In the genomic region with DNA sequence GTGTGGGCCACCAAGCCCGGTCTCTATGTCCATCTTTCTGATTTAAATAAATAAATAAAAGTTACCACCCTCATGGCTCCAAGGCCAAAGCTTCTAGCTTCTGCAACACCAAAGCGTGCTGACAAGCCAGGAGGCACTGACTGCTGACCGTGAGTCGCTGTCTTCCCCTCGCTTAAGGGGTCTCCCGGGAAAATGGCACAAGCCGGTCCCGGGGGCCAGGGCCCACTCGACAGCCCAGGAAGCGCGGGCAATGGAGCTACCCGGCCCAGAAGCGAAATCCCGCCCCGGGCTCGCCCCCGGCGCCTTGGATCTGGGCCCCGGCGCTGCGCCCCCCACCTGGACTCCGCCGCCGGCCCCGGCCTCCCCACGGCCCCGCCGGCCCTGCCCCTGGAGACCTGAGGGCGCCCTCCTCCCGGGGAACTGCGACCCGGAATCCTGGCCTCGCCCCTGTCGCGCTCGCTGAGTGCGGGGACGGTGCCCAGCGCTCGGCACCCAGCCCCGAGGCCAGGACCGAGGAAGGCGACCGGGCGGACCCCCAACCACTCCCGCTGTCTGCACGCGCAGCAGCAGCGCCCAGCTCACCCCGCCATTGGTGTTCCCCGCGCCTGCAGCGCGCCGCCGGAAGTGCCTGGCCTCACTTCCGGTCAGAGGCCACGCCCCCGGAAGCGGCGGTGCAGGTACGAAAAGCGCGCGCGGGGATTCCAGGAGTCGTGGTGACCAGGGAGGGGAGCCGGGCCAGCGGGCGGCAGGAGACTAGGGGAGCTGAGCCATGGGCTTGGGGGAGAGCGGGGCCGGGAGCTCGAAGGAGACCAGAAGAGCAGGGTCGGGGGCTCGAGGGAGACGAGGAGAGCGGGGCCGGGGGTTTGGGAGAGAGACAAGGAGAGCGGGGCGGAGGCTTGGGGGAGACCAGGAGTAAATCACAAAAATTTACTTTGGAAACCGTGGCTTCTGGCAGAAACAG, we compare ENCODE assay signal across 8 cellular contexts. TPM values are rescaled to one million over a fixed set of nuclear protein-coding genes. Genes with fewer than 3 reads are reported as not detected.
DNase-seq lines count a peak whose midpoint lies in the region; ATAC-seq and TF ChIP-seq lines count a peak whose summit lies in the region.

Gene MRM2, minus strand, starts transcription at position 626 of the 961 bp plus-strand sequence. Its CDS starts 36 bp downstream, at position 590.
Gene NUDT1, plus strand, starts transcription at position 647 of the 961 bp plus-strand sequence. CDS start 2,349 bp downstream, outside the sequence.

- peak within 1 kb of the TSS; percentile 97 for H3K4me3 Mint-ChIP-seq in activated naive CD4-positive, alpha-beta T cell treated with anti-CD3 and anti-CD28 coated beads for 36 hours

- H3K4me3 ChIP-seq in Karpas-422 (ENCODE audit: low read length) = peak within 1 kb of the TSS; percentile 93

- H3K27me3 Mint-ChIP-seq in activated naive CD4-positive, alpha-beta T cell treated with anti-CD3 and anti-CD28 coated beads for 36 hours (ENCODE audit: low read depth) = no peaks in the 10 kb centered on the region

- peak within 1 kb of the TSS; percentile 87; the same call in 1 of the 2 replicates for H2AFZ ChIP-seq in Karpas-422 (ENCODE audit: low read length)

- H3K9me3 ChIP-seq in Karpas-422 (ENCODE audit: low read length) = no peaks in the 10 kb centered on the region

- H3K4me2 ChIP-seq in Karpas-422 (ENCODE audit: low read depth, low read length, poor library complexity, severe bottlenecking) = peak within 1 kb of the TSS; percentile 98

- no peak for TF ChIP-seq CTCF in subcutaneous adipose tissue (IDR thresholded peaks at IDR 0.05; ENCODE audit: low read depth)

- H3K79me2 ChIP-seq in Karpas-422 (ENCODE audit: low read length) = peaks cover 43% of the 10 kb centered on the region

- H3K9ac ChIP-seq in Karpas-422 (ENCODE audit: low read length) = peak within 1 kb of the TSS; percentile 99

- DNase-seq in DMS79 (lab: John Stamatoyannopoulos, UW) = peak; percentile 50
- peak; percentile 91 for DNase-seq in Karpas-422
- peak; percentile 86 for DNase-seq in SK-N-DZ (ENCODE audit: low spot score)
- peak; percentile 72 for DNase-seq in activated naive CD4-positive, alpha-beta T cell treated with anti-CD3 and anti-CD28 coated beads for 36 hours
- peak; percentile 68 for DNase-seq in germinal center (ENCODE audit: low spot score)
- DNase-seq in nucleus accumbens (lab: John Stamatoyannopoulos, UW) = peak in 53 of 56 donors; percentile 16 to 88 (median 59)

- H3K36me3 ChIP-seq in Karpas-422 (ENCODE audit: insufficient read depth, low read length) = peaks cover 10% of the 10 kb centered on the region

- CTCF ChIA-PET in activated naive CD4-positive, alpha-beta T cell treated with anti-CD3 and anti-CD28 coated beads for 36 hours (lab: Charles Lee) = interaction anchor here (0.6 kb wide), 2 partner anchors 79 to 227 kb away, joined by 3 read pairs; no protein-coding TSS in a partner anchor

- no peaks in the 10 kb centered on the region for H3K27me3 ChIP-seq in Karpas-422 (ENCODE audit: low read length)

- H3K9me3 Mint-ChIP-seq in activated naive CD4-positive, alpha-beta T cell treated with anti-CD3 and anti-CD28 coated beads for 36 hours = no peaks in the 10 kb centered on the region

- peaks cover 17% of the 10 kb centered on the region for H3K4me1 Mint-ChIP-seq in activated naive CD4-positive, alpha-beta T cell treated with anti-CD3 and anti-CD28 coated beads for 36 hours (ENCODE audit: low read depth)

- intact Hi-C loops in activated naive CD4-positive, alpha-beta T cell treated with anti-CD3 and anti-CD28 coated beads for 36 hours (cut with micrococcal nuclease) = loop anchor here (1.0 to 2.0 kb wide), 2 partner anchors 10 to 111 kb away; partner anchors contain the start of gene MAD1L1

- H3K27ac ChIP-seq in Karpas-422 (ENCODE audit: low read length) = peak within 1 kb of the TSS; percentile 64

- peaks cover 27% of the 10 kb centered on the region for H3K36me3 Mint-ChIP-seq in activated naive CD4-positive, alpha-beta T cell treated with anti-CD3 and anti-CD28 coated beads for 36 hours (ENCODE audit: low read depth)

- H3K27ac Mint-ChIP-seq in activated naive CD4-positive, alpha-beta T cell treated with anti-CD3 and anti-CD28 coated beads for 36 hours = peak within 1 kb of the TSS; percentile 93

- peaks cover 40% of the 10 kb centered on the region for H3K4me1 ChIP-seq in Karpas-422 (ENCODE audit: low read length)

- peak; percentile 57 for ATAC-seq in GM21619 (IDR thresholded peaks at IDR 0.05; ENCODE audit: unreplicated experiment)

- 0 out of 2 replicates have a peak, but pooled peaks cover 3% of the 10 kb centered on the region for H4K20me1 ChIP-seq in Karpas-422 (ENCODE audit: insufficient read depth, low read depth, low read length)

- H3K9me2 ChIP-seq in Karpas-422 (replicated peaks; ENCODE audit: insufficient read depth, low read length) = no peaks in the 10 kb centered on the region

RNA-seq across cellular contexts. Expression of gene MRM2, which starts in this region (rescaled TPM):
- 35.5 TPM in 2 replicates for total RNA-seq in Karpas-422 (2014; rRNA removed; shearing (Covaris generic); ENCODE audit: low replicate concordance)
- 38.2 and 44.0 TPM in 2 replicates for polyA plus RNA-seq in SK-N-DZ (2014; cell fraction: cytosol; rRNA removed)
- polyA plus RNA-seq in SK-N-DZ (2014; cell fraction: nucleus; rRNA removed) = 19.4 and 19.9 TPM in 2 replicates
- 10 to 100 TPM; 21.0 to 24.0 TPM for total RNA-seq in activated naive CD4-positive, alpha-beta T cell treated with anti-CD3 and anti-CD28 coated beads for 36 hours
- 10 to 100 TPM; 12.2 to 15.5 (median 14.1) TPM for total RNA-seq in subcutaneous adipose tissue

RNA-seq across cellular contexts. Expression of gene NUDT1, which starts in this region (rescaled TPM):
- total RNA-seq in Karpas-422 (2014; rRNA removed; shearing (Covaris generic); ENCODE audit: low replicate concordance) = 45.3 and 84.8 TPM in 2 replicates
- polyA plus RNA-seq in SK-N-DZ (2014; cell fraction: cytosol; rRNA removed) = 65.2 and 113 TPM in 2 replicates
- 54.0 and 76.0 TPM in 2 replicates for polyA plus RNA-seq in SK-N-DZ (2014; cell fraction: nucleus; rRNA removed)
- 100 to 1,000 TPM; 115 to 118 TPM for total RNA-seq in activated naive CD4-positive, alpha-beta T cell treated with anti-CD3 and anti-CD28 coated beads for 36 hours
- 10 to 100 TPM; 11.3 to 25.8 (median 24.8) TPM for total RNA-seq in subcutaneous adipose tissue

Comparison
In these comparisons a context has a peak if more than half of its experiments do, and no peak if none do; other contexts are left out.
1. Peak in every context shown above with its lines: DNase-seq, ATAC-seq, H3K4me3 ChIP-seq and H3K27ac ChIP-seq.